In the genomic region with DNA sequence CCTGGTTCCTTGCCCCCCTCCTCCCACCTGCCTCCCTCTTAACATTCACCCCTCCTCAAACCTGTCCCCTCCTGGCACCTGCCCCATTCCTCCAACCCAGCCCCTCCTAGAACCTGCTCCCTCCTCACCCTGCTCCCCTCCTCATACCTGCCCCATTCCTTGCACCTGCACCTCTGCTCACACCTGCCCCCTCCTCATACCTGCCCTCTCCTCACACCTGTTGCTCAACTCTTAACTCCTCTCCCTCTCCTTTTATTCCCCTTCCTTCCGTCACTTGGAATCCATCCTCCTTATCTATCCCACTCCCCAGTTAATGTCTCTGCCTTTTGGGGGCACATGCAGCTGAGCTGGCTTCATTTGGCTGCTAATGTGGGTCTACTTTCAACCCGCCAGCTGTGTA, we compare ENCODE assay signal across 32 cellular contexts.
"Had no signal": no experiment of that assay in that cellular context is flagged by ENCODE, and none has a peak within 500 bp of the region (broad histone marks: within the 10 kb centered on the region; RNA-seq: fewer than 3 reads in every experiment).

No MANE protein-coding gene starts in this region.

- DNase-seq: Kasumi-1, KG1, MG63, NCI-H1092, NCI-H1105, NCI-H1417 treated with DMSO at 0.1 percent for 48 hours, NCI-H1436 treated with DMSO at 0.1 percent for 48 hours, NCI-H1694, NCI-H187, NCI-H1930, NCI-H2029 treated with DMSO at 0.1 percent for 48 hours, NCI-H2081 treated with DMSO at 0.1 percent for 48 hours, NCI-H2107, NCI-H2171, NCI-H226, NCI-H446 treated with DMSO at 0.1 percent for 48 hours, NCI-H510A, NCI-H524, NCI-H526, NCI-H69, NCI-H748 treated with DMSO at 0.1 percent for 48 hours, NCI-H82, PC-9, SHP77, SIG-M5, SJCRH30, SW 1271 had no signal

- H2AFZ ChIP-seq: PC-9 had no signal

- H3K4me3 ChIP-seq: MG63, PC-9, SJCRH30, SK-N-MC had no signal

- H3K27me3 ChIP-seq: MG63, SJCRH30 had no signal

- H3K9me3 ChIP-seq: MG63, SJCRH30 had no signal

- H3K4me2 ChIP-seq: PC-9 had no signal

- H3K36me3 ChIP-seq: MG63, SJCRH30 had no signal

- H3K4me1 ChIP-seq: SJCRH30 had no signal

- ATAC-seq: Panc1, Right ventricle myocardium inferior, SK-N-SH treated with all-trans-retinoic acid at 6 μM for 48 hours had no signal

- H3K27ac ChIP-seq: PC-9, RWPE1, SJCRH30, SK-N-MC had no signal
